15 cellular contexts compared by ENCODE assay signal in genomic region chr19:1123885-1124677, GRCh38.
"Had no signal": no experiment of that assay in that cellular context is flagged by ENCODE, and none has a peak within 500 bp of the region (broad histone marks: within the 10 kb centered on the region; RNA-seq: fewer than 3 reads in every experiment).

No MANE protein-coding gene starts in this region.

- H3K27me3 ChIP-seq: pancreas, thyroid gland had no signal

- H3K9me3 ChIP-seq: pancreas, thyroid gland had no signal

- H3K27ac Mint-ChIP-seq: immature natural killer cell; stimulated activated naive B cell treated with anti-CD40 and anti-IgM and Interleukin-4, amounts not matched to agents 10 μg/mL and 1 μg/mL and 100 μg/mL, for 72 hours had no signal

- DNase-seq: activated CD4-positive, alpha-beta T cell treated with anti-CD3 and anti-CD28 coated beads, Interleukin-2, amount 50 U/mL, for 48 hours; activated naive CD4-positive, alpha-beta T cell treated with anti-CD3 and anti-CD28 coated beads, Interleukin-2, amount 50 U/mL, for 16 hours; caudate nucleus; effector memory CD4-positive, alpha-beta T cell; foreskin melanocyte; head of caudate nucleus; immature natural killer cell; left colon; stimulated activated CD4-positive, alpha-beta T cell treated with anti-CD3 and anti-CD28 coated beads, Interleukin-15, amount 100 ng/mL, for 24 hours; stimulated activated CD4-positive, alpha-beta T cell treated with anti-CD3 and anti-CD28 coated beads, Interleukin-4, amount 100 ng/mL, for 1 hour; stimulated activated naive B cell treated with anti-CD40 and anti-IgM and Interleukin-4, amounts not matched to agents 10 μg/mL and 1 μg/mL and 100 μg/mL, for 72 hours; thyroid gland had no signal

- H3K4me3 ChIP-seq: lung, pancreas, thyroid gland had no signal

- H3K27ac ChIP-seq: pancreas had no signal

- H3K27me3 Mint-ChIP-seq: stimulated activated naive B cell treated with anti-CD40 and anti-IgM and Interleukin-4, amounts not matched to agents 10 μg/mL and 1 μg/mL and 100 μg/mL, for 72 hours had no signal

- H3K4me1 ChIP-seq: pancreas, thyroid gland had no signal

- H3K9me3 Mint-ChIP-seq: immature natural killer cell; neural crest cell; stimulated activated naive B cell treated with anti-CD40 and anti-IgM and Interleukin-4, amounts not matched to agents 10 μg/mL and 1 μg/mL and 100 μg/mL, for 72 hours had no signal

- FAIRE-seq: pancreas had no signal

- H3K4me3 Mint-ChIP-seq: immature natural killer cell; neural crest cell; stimulated activated naive B cell treated with anti-CD40 and anti-IgM and Interleukin-4, amounts not matched to agents 10 μg/mL and 1 μg/mL and 100 μg/mL, for 72 hours had no signal

- H3K4me1 Mint-ChIP-seq: neural crest cell had no signal
